ENCODE assay signal across 1 cellular context in the genomic region with DNA sequence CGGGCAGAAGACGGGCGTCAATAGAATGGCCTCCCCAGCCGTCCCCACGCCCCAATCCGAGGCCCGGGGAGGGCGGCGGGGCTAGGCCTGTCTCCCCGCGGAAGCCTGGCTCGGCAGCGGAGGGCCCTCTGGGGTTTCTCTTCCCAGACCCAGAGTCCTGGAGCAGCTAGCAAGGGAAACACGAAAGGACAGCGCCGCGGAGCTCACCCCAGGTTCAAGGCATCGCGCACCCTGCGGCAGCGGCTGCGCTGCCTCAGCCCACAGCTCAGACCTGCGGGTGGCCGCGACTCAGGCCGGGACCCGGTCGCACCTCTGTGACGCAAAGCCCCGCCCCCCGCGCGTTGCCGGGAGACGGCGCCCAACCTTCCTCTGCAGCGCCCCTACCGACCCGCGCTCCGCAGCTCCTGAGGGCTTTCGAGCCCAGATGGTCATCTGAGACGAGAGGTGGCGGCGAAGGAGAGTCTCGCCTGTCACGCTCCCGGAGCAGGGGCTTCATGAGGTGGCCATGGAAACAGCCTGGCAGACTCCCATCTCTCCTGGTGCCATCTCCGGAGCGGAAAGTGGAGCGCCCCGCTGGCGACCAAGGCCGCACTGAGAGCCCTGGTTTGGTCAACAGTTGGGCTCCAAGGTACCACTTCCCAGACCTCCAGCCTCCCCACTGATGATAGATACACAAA.
TF ChIP-seq lines count a peak whose summit lies in the region.

A gene with protein sequence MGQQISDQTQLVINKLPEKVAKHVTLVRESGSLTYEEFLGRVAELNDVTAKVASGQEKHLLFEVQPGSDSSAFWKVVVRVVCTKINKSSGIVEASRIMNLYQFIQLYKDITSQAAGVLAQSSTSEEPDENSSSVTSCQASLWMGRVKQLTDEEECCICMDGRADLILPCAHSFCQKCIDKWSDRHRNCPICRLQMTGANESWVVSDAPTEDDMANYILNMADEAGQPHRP (minus strand): TSS at position 273 of the 677 bp plus-strand sequence. CDS start 7,029 bp downstream, outside the sequence.

TF ChIP-seq in WTC11, 78 proteins besides CTCF, POLR2A, EP300 and RAD21 (continued from another document and continues in another):
- TF ChIP-seq, protein P1, sequence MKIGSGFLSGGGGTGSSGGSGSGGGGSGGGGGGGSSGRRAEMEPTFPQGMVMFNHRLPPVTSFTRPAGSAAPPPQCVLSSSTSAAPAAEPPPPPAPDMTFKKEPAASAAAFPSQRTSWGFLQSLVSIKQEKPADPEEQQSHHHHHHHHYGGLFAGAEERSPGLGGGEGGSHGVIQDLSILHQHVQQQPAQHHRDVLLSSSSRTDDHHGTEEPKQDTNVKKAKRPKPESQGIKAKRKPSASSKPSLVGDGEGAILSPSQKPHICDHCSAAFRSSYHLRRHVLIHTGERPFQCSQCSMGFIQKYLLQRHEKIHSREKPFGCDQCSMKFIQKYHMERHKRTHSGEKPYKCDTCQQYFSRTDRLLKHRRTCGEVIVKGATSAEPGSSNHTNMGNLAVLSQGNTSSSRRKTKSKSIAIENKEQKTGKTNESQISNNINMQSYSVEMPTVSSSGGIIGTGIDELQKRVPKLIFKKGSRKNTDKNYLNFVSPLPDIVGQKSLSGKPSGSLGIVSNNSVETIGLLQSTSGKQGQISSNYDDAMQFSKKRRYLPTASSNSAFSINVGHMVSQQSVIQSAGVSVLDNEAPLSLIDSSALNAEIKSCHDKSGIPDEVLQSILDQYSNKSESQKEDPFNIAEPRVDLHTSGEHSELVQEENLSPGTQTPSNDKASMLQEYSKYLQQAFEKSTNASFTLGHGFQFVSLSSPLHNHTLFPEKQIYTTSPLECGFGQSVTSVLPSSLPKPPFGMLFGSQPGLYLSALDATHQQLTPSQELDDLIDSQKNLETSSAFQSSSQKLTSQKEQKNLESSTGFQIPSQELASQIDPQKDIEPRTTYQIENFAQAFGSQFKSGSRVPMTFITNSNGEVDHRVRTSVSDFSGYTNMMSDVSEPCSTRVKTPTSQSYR (CRISPR knock-in tag; IDR thresholded peaks at IDR 0.05) = peak; percentile 71; the same call in 1 of the 2 replicates
- TF ChIP-seq, protein P2, sequence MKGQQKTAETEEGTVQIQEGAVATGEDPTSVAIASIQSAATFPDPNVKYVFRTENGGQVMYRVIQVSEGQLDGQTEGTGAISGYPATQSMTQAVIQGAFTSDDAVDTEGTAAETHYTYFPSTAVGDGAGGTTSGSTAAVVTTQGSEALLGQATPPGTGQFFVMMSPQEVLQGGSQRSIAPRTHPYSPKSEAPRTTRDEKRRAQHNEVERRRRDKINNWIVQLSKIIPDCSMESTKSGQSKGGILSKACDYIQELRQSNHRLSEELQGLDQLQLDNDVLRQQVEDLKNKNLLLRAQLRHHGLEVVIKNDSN (CRISPR knock-in tag; IDR thresholded peaks at IDR 0.05) = 0 out of 2 replicates have a peak, but pooled peaks have one; percentile 6
- TF ChIP-seq, protein P3, sequence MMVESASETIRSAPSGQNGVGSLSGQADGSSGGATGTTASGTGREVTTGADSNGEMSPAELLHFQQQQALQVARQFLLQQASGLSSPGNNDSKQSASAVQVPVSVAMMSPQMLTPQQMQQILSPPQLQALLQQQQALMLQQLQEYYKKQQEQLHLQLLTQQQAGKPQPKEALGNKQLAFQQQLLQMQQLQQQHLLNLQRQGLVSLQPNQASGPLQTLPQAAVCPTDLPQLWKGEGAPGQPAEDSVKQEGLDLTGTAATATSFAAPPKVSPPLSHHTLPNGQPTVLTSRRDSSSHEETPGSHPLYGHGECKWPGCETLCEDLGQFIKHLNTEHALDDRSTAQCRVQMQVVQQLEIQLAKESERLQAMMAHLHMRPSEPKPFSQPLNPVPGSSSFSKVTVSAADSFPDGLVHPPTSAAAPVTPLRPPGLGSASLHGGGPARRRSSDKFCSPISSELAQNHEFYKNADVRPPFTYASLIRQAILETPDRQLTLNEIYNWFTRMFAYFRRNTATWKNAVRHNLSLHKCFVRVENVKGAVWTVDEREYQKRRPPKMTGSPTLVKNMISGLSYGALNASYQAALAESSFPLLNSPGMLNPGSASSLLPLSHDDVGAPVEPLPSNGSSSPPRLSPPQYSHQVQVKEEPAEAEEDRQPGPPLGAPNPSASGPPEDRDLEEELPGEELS (CRISPR knock-in tag; IDR thresholded peaks at IDR 0.05) = peak; percentile 76; the same call in 1 of the 2 replicates
- TF ChIP-seq, protein P4, sequence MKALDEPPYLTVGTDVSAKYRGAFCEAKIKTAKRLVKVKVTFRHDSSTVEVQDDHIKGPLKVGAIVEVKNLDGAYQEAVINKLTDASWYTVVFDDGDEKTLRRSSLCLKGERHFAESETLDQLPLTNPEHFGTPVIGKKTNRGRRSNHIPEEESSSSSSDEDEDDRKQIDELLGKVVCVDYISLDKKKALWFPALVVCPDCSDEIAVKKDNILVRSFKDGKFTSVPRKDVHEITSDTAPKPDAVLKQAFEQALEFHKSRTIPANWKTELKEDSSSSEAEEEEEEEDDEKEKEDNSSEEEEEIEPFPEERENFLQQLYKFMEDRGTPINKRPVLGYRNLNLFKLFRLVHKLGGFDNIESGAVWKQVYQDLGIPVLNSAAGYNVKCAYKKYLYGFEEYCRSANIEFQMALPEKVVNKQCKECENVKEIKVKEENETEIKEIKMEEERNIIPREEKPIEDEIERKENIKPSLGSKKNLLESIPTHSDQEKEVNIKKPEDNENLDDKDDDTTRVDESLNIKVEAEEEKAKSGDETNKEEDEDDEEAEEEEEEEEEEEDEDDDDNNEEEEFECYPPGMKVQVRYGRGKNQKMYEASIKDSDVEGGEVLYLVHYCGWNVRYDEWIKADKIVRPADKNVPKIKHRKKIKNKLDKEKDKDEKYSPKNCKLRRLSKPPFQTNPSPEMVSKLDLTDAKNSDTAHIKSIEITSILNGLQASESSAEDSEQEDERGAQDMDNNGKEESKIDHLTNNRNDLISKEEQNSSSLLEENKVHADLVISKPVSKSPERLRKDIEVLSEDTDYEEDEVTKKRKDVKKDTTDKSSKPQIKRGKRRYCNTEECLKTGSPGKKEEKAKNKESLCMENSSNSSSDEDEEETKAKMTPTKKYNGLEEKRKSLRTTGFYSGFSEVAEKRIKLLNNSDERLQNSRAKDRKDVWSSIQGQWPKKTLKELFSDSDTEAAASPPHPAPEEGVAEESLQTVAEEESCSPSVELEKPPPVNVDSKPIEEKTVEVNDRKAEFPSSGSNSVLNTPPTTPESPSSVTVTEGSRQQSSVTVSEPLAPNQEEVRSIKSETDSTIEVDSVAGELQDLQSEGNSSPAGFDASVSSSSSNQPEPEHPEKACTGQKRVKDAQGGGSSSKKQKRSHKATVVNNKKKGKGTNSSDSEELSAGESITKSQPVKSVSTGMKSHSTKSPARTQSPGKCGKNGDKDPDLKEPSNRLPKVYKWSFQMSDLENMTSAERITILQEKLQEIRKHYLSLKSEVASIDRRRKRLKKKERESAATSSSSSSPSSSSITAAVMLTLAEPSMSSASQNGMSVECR (CRISPR knock-in tag; IDR thresholded peaks at IDR 0.05; ENCODE audit: borderline replicate concordance) = peak; percentile 73; the same call in 1 of the 2 replicates
- peak; percentile 93; the same call in 1 of the 2 replicates for TF ChIP-seq CREB1 (CRISPR knock-in tag; IDR thresholded peaks at IDR 0.05)
- TF ChIP-seq GABPB1 (CRISPR knock-in tag; IDR thresholded peaks at IDR 0.05) = peak; percentile 61; the same call in 1 of the 2 replicates
- peak; percentile 51; the same call in 1 of the 2 replicates for TF ChIP-seq KAT7 (CRISPR knock-in tag; IDR thresholded peaks at IDR 0.05; ENCODE audit: borderline replicate concordance)
- TF ChIP-seq PRRX2 (CRISPR knock-in tag; IDR thresholded peaks at IDR 0.05) = no peak
- peak; percentile 74; the same call in 1 of the 2 replicates for TF ChIP-seq ATF1 (CRISPR knock-in tag; IDR thresholded peaks at IDR 0.05)
- TF ChIP-seq JUN (CRISPR knock-in tag; IDR thresholded peaks at IDR 0.05) = 0 out of 2 replicates have a peak, but pooled peaks have one; percentile 39
- TF ChIP-seq, protein P5, sequence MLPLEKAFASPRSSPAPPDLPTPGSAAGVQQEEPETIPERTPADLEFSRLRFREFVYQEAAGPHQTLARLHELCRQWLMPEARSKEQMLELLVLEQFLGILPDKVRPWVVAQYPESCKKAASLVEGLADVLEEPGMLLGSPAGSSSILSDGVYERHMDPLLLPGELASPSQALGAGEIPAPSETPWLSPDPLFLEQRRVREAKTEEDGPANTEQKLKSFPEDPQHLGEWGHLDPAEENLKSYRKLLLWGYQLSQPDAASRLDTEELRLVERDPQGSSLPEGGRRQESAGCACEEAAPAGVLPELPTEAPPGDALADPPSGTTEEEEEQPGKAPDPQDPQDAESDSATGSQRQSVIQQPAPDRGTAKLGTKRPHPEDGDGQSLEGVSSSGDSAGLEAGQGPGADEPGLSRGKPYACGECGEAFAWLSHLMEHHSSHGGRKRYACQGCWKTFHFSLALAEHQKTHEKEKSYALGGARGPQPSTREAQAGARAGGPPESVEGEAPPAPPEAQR (CRISPR knock-in tag; IDR thresholded peaks at IDR 0.05) = no peak
- no peak for TF ChIP-seq MXD4 (CRISPR knock-in tag; IDR thresholded peaks at IDR 0.05; ENCODE audit: borderline replicate concordance)
- 0 out of 2 replicates have a peak, but pooled peaks have one; percentile 36 for TF ChIP-seq NFE2L1 (CRISPR knock-in tag; IDR thresholded peaks at IDR 0.05)
- 0 out of 2 replicates have a peak, but pooled peaks have one; percentile 67 for TF ChIP-seq SMAD3 (CRISPR knock-in tag; IDR thresholded peaks at IDR 0.05; ENCODE audit: borderline replicate concordance)
- TF ChIP-seq CREM (CRISPR knock-in tag; IDR thresholded peaks at IDR 0.05) = peak; percentile 98
- TF ChIP-seq, protein P6, sequence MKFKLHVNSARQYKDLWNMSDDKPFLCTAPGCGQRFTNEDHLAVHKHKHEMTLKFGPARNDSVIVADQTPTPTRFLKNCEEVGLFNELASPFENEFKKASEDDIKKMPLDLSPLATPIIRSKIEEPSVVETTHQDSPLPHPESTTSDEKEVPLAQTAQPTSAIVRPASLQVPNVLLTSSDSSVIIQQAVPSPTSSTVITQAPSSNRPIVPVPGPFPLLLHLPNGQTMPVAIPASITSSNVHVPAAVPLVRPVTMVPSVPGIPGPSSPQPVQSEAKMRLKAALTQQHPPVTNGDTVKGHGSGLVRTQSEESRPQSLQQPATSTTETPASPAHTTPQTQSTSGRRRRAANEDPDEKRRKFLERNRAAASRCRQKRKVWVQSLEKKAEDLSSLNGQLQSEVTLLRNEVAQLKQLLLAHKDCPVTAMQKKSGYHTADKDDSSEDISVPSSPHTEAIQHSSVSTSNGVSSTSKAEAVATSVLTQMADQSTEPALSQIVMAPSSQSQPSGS (CRISPR knock-in tag; IDR thresholded peaks at IDR 0.05; ENCODE audit: borderline replicate concordance, low read depth) = no peak
- 0 out of 2 replicates have a peak, but pooled peaks have one; percentile 49 for TF ChIP-seq ZNF232 (CRISPR knock-in tag; IDR thresholded peaks at IDR 0.05)
- TF ChIP-seq, protein P7, sequence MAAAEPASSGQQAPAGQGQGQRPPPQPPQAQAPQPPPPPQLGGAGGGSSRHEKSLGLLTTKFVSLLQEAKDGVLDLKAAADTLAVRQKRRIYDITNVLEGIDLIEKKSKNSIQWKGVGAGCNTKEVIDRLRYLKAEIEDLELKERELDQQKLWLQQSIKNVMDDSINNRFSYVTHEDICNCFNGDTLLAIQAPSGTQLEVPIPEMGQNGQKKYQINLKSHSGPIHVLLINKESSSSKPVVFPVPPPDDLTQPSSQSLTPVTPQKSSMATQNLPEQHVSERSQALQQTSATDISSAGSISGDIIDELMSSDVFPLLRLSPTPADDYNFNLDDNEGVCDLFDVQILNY (CRISPR knock-in tag; IDR thresholded peaks at IDR 0.05) = 0 out of 2 replicates have a peak, but pooled peaks have one; percentile 52
- TF ChIP-seq ZNF671 (CRISPR knock-in tag; IDR thresholded peaks at IDR 0.05) = no peak
- TF ChIP-seq, protein P8, sequence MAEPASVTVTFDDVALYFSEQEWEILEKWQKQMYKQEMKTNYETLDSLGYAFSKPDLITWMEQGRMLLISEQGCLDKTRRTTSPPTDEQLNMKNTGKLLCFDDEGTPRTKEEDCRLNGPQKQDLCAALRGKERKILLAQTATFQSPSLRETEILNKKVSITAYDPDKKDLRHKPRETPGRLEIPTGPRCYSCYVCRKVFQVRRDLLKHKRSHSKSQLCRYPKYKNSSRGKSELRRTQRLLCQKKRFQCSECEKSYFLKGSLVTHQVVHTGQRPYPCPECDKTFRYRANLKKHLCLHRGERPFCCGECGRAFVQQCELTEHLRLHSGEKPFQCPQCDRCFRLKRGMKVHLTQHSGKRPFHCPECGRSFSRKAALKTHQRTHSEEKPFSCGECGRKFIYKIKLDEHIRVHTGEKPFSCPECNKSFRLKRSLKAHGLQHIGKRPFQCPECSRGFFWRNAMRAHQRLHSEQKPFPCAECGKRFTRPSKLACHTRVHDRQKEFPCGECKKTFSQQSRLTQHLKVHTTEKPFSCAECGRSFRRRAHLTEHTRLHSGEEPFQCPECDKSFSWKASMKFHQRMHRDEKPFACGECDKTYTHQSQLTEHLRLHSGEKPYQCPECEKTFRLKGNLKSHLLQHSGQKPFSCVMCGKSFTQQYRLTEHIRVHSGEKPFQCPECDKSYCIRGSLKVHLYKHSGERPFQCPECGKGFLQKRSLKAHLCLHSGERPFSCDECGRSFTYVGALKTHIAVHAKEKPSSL (CRISPR knock-in tag; conservative IDR thresholded peaks at IDR 0.05) = no peak
- TF ChIP-seq, protein P9, sequence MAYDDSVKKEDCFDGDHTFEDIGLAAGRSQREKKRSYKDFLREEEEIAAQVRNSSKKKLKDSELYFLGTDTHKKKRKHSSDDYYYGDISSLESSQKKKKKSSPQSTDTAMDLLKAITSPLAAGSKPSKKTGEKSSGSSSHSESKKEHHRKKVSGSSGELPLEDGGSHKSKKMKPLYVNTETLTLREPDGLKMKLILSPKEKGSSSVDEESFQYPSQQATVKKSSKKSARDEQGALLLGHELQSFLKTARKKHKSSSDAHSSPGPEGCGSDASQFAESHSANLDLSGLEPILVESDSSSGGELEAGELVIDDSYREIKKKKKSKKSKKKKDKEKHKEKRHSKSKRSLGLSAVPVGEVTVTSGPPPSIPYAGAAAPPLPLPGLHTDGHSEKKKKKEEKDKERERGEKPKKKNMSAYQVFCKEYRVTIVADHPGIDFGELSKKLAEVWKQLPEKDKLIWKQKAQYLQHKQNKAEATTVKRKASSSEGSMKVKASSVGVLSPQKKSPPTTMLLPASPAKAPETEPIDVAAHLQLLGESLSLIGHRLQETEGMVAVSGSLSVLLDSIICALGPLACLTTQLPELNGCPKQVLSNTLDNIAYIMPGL (CRISPR knock-in tag; IDR thresholded peaks at IDR 0.05) = peak; percentile 99
- TF ChIP-seq, protein P10, sequence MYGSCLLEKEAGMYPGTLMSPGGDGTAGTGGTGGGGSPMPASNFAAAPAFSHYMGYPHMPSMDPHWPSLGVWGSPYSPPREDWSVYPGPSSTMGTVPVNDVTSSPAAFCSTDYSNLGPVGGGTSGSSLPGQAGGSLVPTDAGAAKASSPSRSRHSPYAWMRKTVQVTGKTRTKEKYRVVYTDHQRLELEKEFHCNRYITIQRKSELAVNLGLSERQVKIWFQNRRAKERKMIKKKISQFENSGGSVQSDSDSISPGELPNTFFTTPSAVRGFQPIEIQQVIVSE (CRISPR knock-in tag; IDR thresholded peaks at IDR 0.05; ENCODE audit: borderline replicate concordance) = no peak
- no peak for TF ChIP-seq NR2C2 (CRISPR knock-in tag; IDR thresholded peaks at IDR 0.05)
- TF ChIP-seq SP1 (CRISPR knock-in tag; conservative IDR thresholded peaks at IDR 0.05) = peak; percentile 99
- TF ChIP-seq FOXK1 (CRISPR knock-in tag; IDR thresholded peaks at IDR 0.05) = peak; percentile 81
- no peak for TF ChIP-seq ZNF121 (CRISPR knock-in tag; IDR thresholded peaks at IDR 0.05)
- no peak for TF ChIP-seq ZNF396 (CRISPR knock-in tag; IDR thresholded peaks at IDR 0.05; ENCODE audit: borderline replicate concordance)
- TF ChIP-seq, protein P11, sequence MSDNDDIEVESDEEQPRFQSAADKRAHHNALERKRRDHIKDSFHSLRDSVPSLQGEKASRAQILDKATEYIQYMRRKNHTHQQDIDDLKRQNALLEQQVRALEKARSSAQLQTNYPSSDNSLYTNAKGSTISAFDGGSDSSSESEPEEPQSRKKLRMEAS (CRISPR knock-in tag; IDR thresholded peaks at IDR 0.05) = peak; percentile 84
- TF ChIP-seq TEAD1 (CRISPR knock-in tag; IDR thresholded peaks at IDR 0.05) = peak; percentile 76
- 0 out of 2 replicates have a peak, but pooled peaks have one; percentile 46 for TF ChIP-seq ZNF416 (CRISPR knock-in tag; IDR thresholded peaks at IDR 0.05)
- 0 out of 2 replicates have a peak, but pooled peaks have one; percentile 47 for TF ChIP-seq ZNF317 (CRISPR knock-in tag; IDR thresholded peaks at IDR 0.05; ENCODE audit: borderline replicate concordance, low read depth)
